In genomic region chr6:72521684-72522083, GRCh38 we compare ENCODE assay signal across 8 cellular contexts.
"Had no signal": no experiment of that assay in that cellular context is flagged by ENCODE, and none has a peak within 500 bp of the region (broad histone marks: within the 10 kb centered on the region; RNA-seq: fewer than 3 reads in every experiment).

No MANE protein-coding gene starts in this region.

- DNase-seq: GDM1, GF-D8 had no signal

- ATAC-seq: GM12878 had no signal

- FAIRE-seq: G401.6, GM12878, GM12891, GM12892, GM18507, GM19239 had no signal

- H3K4me3 ChIP-seq: GM12878 had no signal
